In the genomic region with DNA sequence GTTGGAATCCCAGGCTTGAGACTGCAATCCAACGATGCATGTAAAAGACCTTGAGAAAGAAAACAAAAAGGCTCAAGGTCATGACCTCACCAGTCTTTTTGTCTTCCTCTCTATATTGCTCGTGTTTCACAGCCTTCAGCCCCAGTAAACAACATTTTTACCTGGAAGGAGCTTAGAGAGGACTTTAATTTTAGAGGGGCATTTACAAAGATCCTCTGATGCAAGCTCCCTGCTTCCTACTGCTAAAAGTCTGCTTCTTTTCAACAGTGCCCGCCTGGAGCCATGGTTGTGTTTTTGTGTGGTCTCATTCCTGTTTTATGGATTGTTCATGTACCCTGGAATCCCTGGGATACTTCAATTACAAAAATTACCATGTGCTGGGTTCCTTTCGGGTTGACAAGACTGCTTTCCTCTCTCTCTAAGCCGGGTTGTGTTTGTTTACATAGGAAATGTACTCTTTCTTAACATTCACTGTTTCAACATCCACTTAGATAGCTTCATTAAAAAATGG, we compare ENCODE assay signal across 15 cellular contexts.
DNase-seq lines count a peak whose midpoint lies in the region; ATAC-seq and TF ChIP-seq lines count a peak whose summit lies in the region.
"Had no signal": no experiment of that assay in that cellular context is flagged by ENCODE, and none has a peak within 500 bp of the region (broad histone marks: within the 10 kb centered on the region; RNA-seq: fewer than 3 reads in every experiment).

No MANE protein-coding gene starts in this region.

- peaks cover 3% of the 10 kb centered on the region for H3K27me3 Mint-ChIP-seq in endothelial cell (ENCODE audit: unreplicated experiment)

- H3K36me3 ChIP-seq in cardiac muscle cell (no peaks in the 10 kb centered on the region), neuron (ENCODE audit: insufficient read depth, low read length) (no peaks in the 10 kb centered on the region), uterus (no peaks in the 10 kb centered on the region)
- H3K36me3 ChIP-seq: lower lobe of right lung, prostate gland, suprapubic skin had no signal

- H3K27ac Mint-ChIP-seq in endothelial cell (ENCODE audit: unreplicated experiment), result peak overlapping the region; percentile 65

- H2AFZ ChIP-seq in neuron (ENCODE audit: low read depth, low read length), result peak overlapping the region; percentile 52

- H3K4me3 ChIP-seq in cardiac muscle cell, result no peak overlapping the region
- H3K4me3 ChIP-seq in neuron (ENCODE audit: low read length), result no peak overlapping the region
- H3K4me3 ChIP-seq in uterus, result no peak overlapping the region
- H3K4me3 ChIP-seq: A549, lower lobe of right lung, prostate gland, suprapubic skin had no signal

- H3K27me3 ChIP-seq in cardiac muscle cell, result no peaks in the 10 kb centered on the region
- no peaks in the 10 kb centered on the region for H3K27me3 ChIP-seq in neuron (ENCODE audit: insufficient read depth, low read length)
- H3K27me3 ChIP-seq in uterus, result no peaks in the 10 kb centered on the region
- H3K27me3 ChIP-seq: suprapubic skin had no signal

- H3K4me3 Mint-ChIP-seq in endothelial cell (ENCODE audit: unreplicated experiment), result no peak overlapping the region

- H3K4me1 Mint-ChIP-seq in endothelial cell (ENCODE audit: unreplicated experiment), result peaks cover 32% of the 10 kb centered on the region

- ATAC-seq in GM19463 (IDR thresholded peaks at IDR 0.05; ENCODE audit: unreplicated experiment) (no peak), GM21529 (IDR thresholded peaks at IDR 0.05; ENCODE audit: unreplicated experiment) (no peak)
- ATAC-seq: A549, lower lobe of right lung had no signal

- TF ChIP-seq CTCF in cardiac muscle cell (IDR thresholded peaks at IDR 0.05; ENCODE audit: low read depth, low read length) (no peak), endothelial cell (IDR thresholded peaks at IDR 0.05; ENCODE audit: unreplicated experiment) (no peak), uterus (IDR thresholded peaks at IDR 0.05) (no peak)

- no peak for TF ChIP-seq POLR2A in uterus (IDR thresholded peaks at IDR 0.05)

- intact Hi-C loops in cardiac septum (cut with DNase I), result no loop called here
- intact Hi-C loops in uterus (cut with DNase I; ENCODE audit: low total_unique reads), result no loop called here

- H3K36me3 Mint-ChIP-seq in endothelial cell (ENCODE audit: low read depth, unreplicated experiment), result no peaks in the 10 kb centered on the region

- H3K9me3 ChIP-seq in cardiac muscle cell (ENCODE audit: low read depth) (no peaks in the 10 kb centered on the region), neuron (ENCODE audit: low read length) (no peaks in the 10 kb centered on the region), uterus (no peaks in the 10 kb centered on the region)
- H3K9me3 ChIP-seq: A549, lower lobe of right lung, prostate gland, suprapubic skin had no signal

- H3K27ac ChIP-seq in cardiac muscle cell (peak overlapping the region; percentile 19), uterus (peak overlapping the region; percentile 18 to 75)
- H3K27ac ChIP-seq: A549, lower lobe of right lung, prostate gland, suprapubic skin had no signal

- DNase-seq in cardiac muscle cell (ENCODE audit: low read depth in 1 of 2, low spot score in 1 of 2) (no peak), cardiac septum (ENCODE audit: low spot score) (no peak), endothelial cell (ENCODE audit: low spot score) (no peak), uterus (no peak)
- no peak for DNase-seq in effector CD4-positive, alpha-beta T cell
- DNase-seq: activated CD4-positive, alpha-beta T cell treated with anti-CD3 and anti-CD28 coated beads, Interleukin-2, amount 50 U/mL, for 4 hours; activated effector memory CD4-positive, alpha-beta T cell treated with Interleukin-2 at 50 U/mL for 16 hours; lower lobe of right lung; NCI-H1694 had no signal

- peaks cover 46% of the 10 kb centered on the region for H3K4me1 ChIP-seq in cardiac muscle cell (ENCODE audit: low read depth)
- H3K4me1 ChIP-seq in neuron (ENCODE audit: insufficient read depth, low read length), result peaks cover 41% of the 10 kb centered on the region
- no peaks in the 10 kb centered on the region for H3K4me1 ChIP-seq in uterus
- H3K4me1 ChIP-seq: A549, lower lobe of right lung, prostate gland, suprapubic skin had no signal

- H3K9me3 Mint-ChIP-seq in endothelial cell (ENCODE audit: unreplicated experiment), result no peaks in the 10 kb centered on the region
